Comparison of ENCODE assay signal across 14 cellular contexts in the genomic region with DNA sequence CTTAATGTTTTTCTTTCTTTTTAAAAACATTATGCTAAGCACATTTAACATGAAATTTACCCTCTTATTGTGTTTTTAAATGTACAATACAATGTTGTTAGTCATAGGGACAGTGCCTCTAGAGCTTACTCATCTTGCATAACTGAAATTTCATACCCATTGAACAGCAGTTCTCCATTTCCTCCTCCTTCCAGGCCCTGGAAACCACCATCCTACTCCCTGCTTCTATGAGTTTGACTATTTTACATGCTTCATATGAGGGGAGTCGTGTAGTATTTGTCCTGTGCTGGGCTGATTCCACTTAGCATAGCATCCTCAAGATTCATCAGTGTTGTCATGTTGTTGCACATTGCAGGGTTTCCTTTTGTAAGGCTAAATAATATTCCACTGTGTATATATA.
A peak's percentile ranks its signal among the peaks of the same experiment; 100 is the strongest.
DNase-seq lines count a peak whose midpoint lies in the region; ATAC-seq, FAIRE-seq and TF ChIP-seq lines count a peak whose summit lies in the region.
"Had no signal": no experiment of that assay in that cellular context is flagged by ENCODE, and none has a peak within 500 bp of the region (broad histone marks: within the 10 kb centered on the region; RNA-seq: fewer than 3 reads in every experiment).

No MANE protein-coding gene starts in this region.

- TF ChIP-seq RAD21 in A549 (conservative IDR thresholded peaks at IDR 0.05 in 1 of 2, IDR thresholded peaks at IDR 0.05 in 1 of 2), result no peak

- no peak overlapping the region for H3K9ac ChIP-seq in Karpas-422 (ENCODE audit: low read length)

- WGBS in A549 (ENCODE audit: missing lambda C conversion rate), result 29% methylated on average over 1 of the region's 1 CpG

- no peak overlapping the region for H2AFZ ChIP-seq in Karpas-422 (ENCODE audit: low read length)

- H3K4me2 ChIP-seq in A549 (peak overlapping the region; percentile 62; the same call in 1 of the 3 replicates), Karpas-422 (ENCODE audit: low read depth, low read length, poor library complexity, severe bottlenecking) (no peak overlapping the region)

- H4K20me1 ChIP-seq in Karpas-422 (ENCODE audit: insufficient read depth, low read depth, low read length), result no peaks in the 10 kb centered on the region

- H3K36me3 ChIP-seq in SJSA1 (peaks cover 2% of the 10 kb centered on the region; the same call in 1 of the 2 replicates), Karpas-422 (ENCODE audit: insufficient read depth, low read length) (no peaks in the 10 kb centered on the region)
- H3K36me3 ChIP-seq: WERI-Rb-1 had no signal

- DNase-seq in A549 (ENCODE audit: low read depth in 1 of 2, low spot score in 1 of 2) (no peak), SJSA1 (ENCODE audit: low read depth in 1 of 2, low spot score in 2 of 2) (peak; percentile 58 to 69), fibroblast of peridontal ligament (ENCODE audit: extremely low read depth) (peak; percentile 61), LoVo (ENCODE audit: low spot score) (no peak), dedifferentiated amniotic fluid mesenchymal stem cell (ENCODE audit: extremely low spot score) (no peak), Karpas-422 (no peak), cerebellum (ENCODE audit: low spot score) (no peak)
- DNase-seq: aorta; BE2C; SJCRH30; stimulated activated naive B cell treated with anti-CD40 and anti-IgM and Interleukin-4, amounts not matched to agents 10 μg/mL and 1 μg/mL and 100 μg/mL, for 72 hours; WERI-Rb-1 had no signal

- H3K4me1 ChIP-seq in A549 (peaks cover 32% of the 10 kb centered on the region), SJSA1 (replicated peaks) (peaks cover 38% of the 10 kb centered on the region), Karpas-422 (ENCODE audit: low read length) (no peaks in the 10 kb centered on the region)

- CTCF ChIA-PET in A549 (lab: Yijun Ruan, JAX), result interaction anchor here (1.6 kb wide), 1 partner anchor 9 kb away, joined by 4 read pairs; no protein-coding TSS in a partner anchor

- no peaks in the 10 kb centered on the region for H3K79me2 ChIP-seq in Karpas-422 (ENCODE audit: low read length)

- no peak for TF ChIP-seq CTCF in A549 (IDR thresholded peaks at IDR 0.05)

- peak in 1 of 2 experiments; percentile 51; a peak in 2 of 6 replicates for ATAC-seq in A549
- peak; percentile 53 for ATAC-seq in GM19463 (IDR thresholded peaks at IDR 0.05; ENCODE audit: unreplicated experiment)
- ATAC-seq: stimulated activated naive B cell treated with anti-CD40 and anti-IgM and Interleukin-4, amounts not matched to agents 10 μg/mL and 1 μg/mL and 100 μg/mL, for 72 hours had no signal

- POLR2A ChIA-PET in A549 (lab: Yijun Ruan, JAX), result no interaction called here

- H3K9me2 ChIP-seq in Karpas-422 (replicated peaks; ENCODE audit: insufficient read depth, low read length), result no peaks in the 10 kb centered on the region

- H3K27ac ChIP-seq in A549 (no peak overlapping the region; a peak in 1 of 6 replicates), SJSA1 (peak overlapping the region; percentile 41), Karpas-422 (ENCODE audit: low read length) (no peak overlapping the region)
- H3K27ac ChIP-seq: SJCRH30, WERI-Rb-1 had no signal

- no peak for FAIRE-seq in A549 (lab: Jason Lieb, UNC)
- FAIRE-seq: GM18507 had no signal

- no peak for TF ChIP-seq EP300 in A549 (IDR thresholded peaks at IDR 0.05)

- H3K27me3 ChIP-seq in SJSA1 (replicated peaks) (no peaks in the 10 kb centered on the region), Karpas-422 (ENCODE audit: low read length) (no peaks in the 10 kb centered on the region)
- H3K27me3 ChIP-seq: BE2C, SJCRH30 had no signal

- H3K4me3 ChIP-seq in A549, result no peak overlapping the region
- H3K4me3 ChIP-seq in SJSA1, result no peak overlapping the region
- H3K4me3 ChIP-seq in Karpas-422 (ENCODE audit: low read length), result no peak overlapping the region
- H3K4me3 ChIP-seq: SJCRH30 had no signal

- H3K9me3 ChIP-seq in A549, result no peaks in the 10 kb centered on the region
- H3K9me3 ChIP-seq in SJSA1 (replicated peaks), result no peaks in the 10 kb centered on the region
- no peaks in the 10 kb centered on the region for H3K9me3 ChIP-seq in Karpas-422 (ENCODE audit: low read length)
- H3K9me3 ChIP-seq: BE2C, SJCRH30 had no signal

- TF ChIP-seq POLR2A in A549 (IDR thresholded peaks at IDR 0.05; ENCODE audit: low read length), result no peak

TF ChIP-seq in A549, 52 proteins besides CTCF, POLR2A, EP300 and RAD21:
- TF ChIP-seq CHD2 (IDR thresholded peaks at IDR 0.05; ENCODE audit: low read length, partially characterized antibody) (no peak), SMC3 (IDR thresholded peaks at IDR 0.05) (no peak)

Comparison
In these comparisons a context has a peak if more than half of its experiments do, and no peak if none do; other contexts are left out.
1. DNase-seq: peak in SJSA1 (2 of 2) and fibroblast of peridontal ligament (single experiment); none in A549 (0 of 2), LoVo (single experiment), dedifferentiated amniotic fluid mesenchymal stem cell (single experiment), Karpas-422 (single experiment) and cerebellum (single experiment).